In the genomic region with DNA sequence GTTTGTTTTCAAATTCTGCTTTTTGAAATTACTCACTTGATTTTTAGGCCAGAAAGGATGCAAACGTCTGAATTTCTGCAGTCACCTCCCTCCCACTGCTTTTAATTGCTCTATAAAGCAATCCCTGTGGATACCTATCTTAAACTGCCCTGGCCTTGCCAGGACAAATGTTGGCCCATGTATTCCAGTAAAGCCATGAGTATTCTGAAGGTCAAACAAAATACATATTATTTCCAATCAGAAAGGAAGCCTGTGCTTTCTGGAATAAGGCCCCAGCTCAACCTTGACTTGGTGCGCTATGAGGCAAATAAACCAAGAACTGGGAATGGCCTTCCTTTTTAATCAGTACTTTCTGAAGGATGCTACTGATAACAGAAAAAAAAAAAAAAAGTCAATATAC, we compare ENCODE assay signal across 20 cellular contexts.
DNase-seq lines count a peak whose midpoint lies in the region; ATAC-seq and TF ChIP-seq lines count a peak whose summit lies in the region.
"Had no signal": no experiment of that assay in that cellular context is flagged by ENCODE, and none has a peak within 500 bp of the region (broad histone marks: within the 10 kb centered on the region; RNA-seq: fewer than 3 reads in every experiment).

No MANE protein-coding gene starts in this region.

- no peak overlapping the region for H3K4me2 ChIP-seq in mammary epithelial cell (ENCODE audit: insufficient read depth, low read depth, low read length)
- H3K4me2 ChIP-seq in parathyroid adenoma (ENCODE audit: low read length) = no peak overlapping the region
- no peak overlapping the region for H3K4me2 ChIP-seq in PC-9

- intact Hi-C loops in MCF 10A (cut with micrococcal nuclease) = no loop called here
- intact Hi-C loops in mammary epithelial cell (cut with micrococcal nuclease) = no loop called here
- intact Hi-C loops in left lung (cut with DNase I) = no loop called here
- intact Hi-C loops in upper lobe of right lung (cut with DNase I) = no loop called here
- intact Hi-C loops in PC-9 (cut with micrococcal nuclease; ENCODE audit: unreplicated experiment) = no loop called here

- H3K4me3 ChIP-seq in mammary epithelial cell (replicated peaks in 1 of 3; ENCODE audit: insufficient read depth in 1 of 3, low read depth in 2 of 3, low read length in 3 of 3) (no peak overlapping the region), left lung (no peak overlapping the region), parathyroid adenoma (ENCODE audit: low read depth, low read length) (peak overlapping the region; percentile 17), upper lobe of right lung (no peak overlapping the region), PC-9 (no peak overlapping the region)
- H3K4me3 ChIP-seq: psoas muscle, SJSA1 had no signal

- H3K79me2 ChIP-seq in mammary epithelial cell (ENCODE audit: insufficient read depth, low read length) (no peaks in the 10 kb centered on the region), parathyroid adenoma (peaks cover 2% of the 10 kb centered on the region), PC-9 (ENCODE audit: low read depth) (no peaks in the 10 kb centered on the region)

- H4K20me1 ChIP-seq in mammary epithelial cell (ENCODE audit: insufficient read depth, low read length) = no peaks in the 10 kb centered on the region
- no peaks in the 10 kb centered on the region for H4K20me1 ChIP-seq in PC-9 (ENCODE audit: insufficient read depth)

- H3F3A ChIP-seq in PC-9 (ENCODE audit: insufficient read depth, low read depth) = peaks cover 3% of the 10 kb centered on the region; the same call in 1 of the 2 replicates

- POLR2A ChIA-PET in MCF 10A (lab: Yijun Ruan, JAX) = interaction anchor here (0.6 to 5.3 kb wide), 21 partner anchors 7 to 464 kb away, joined by 3 to 68 read pairs (median 4); no protein-coding TSS in a partner anchor
- POLR2A ChIA-PET in PC-9 (lab: Charles Lee; ENCODE audit: unreplicated experiment) = interaction anchor here (0.7 kb wide), 1 partner anchor 513 kb away, joined by 17 read pairs; no protein-coding TSS in a partner anchor

- H2AFZ ChIP-seq in mammary epithelial cell (ENCODE audit: low read depth, low read length) (no peak overlapping the region), parathyroid adenoma (peak overlapping the region; percentile 22), PC-9 (no peak overlapping the region)

- H3K36me3 ChIP-seq in mammary epithelial cell (ENCODE audit: insufficient read depth, low read length) (no peaks in the 10 kb centered on the region), left lung (no peaks in the 10 kb centered on the region), parathyroid adenoma (ENCODE audit: control insufficient read depth, insufficient read depth, low read length) (no peaks in the 10 kb centered on the region), upper lobe of right lung (no peaks in the 10 kb centered on the region), PC-9 (ENCODE audit: low read depth) (no peaks in the 10 kb centered on the region)
- H3K36me3 ChIP-seq: SJSA1 had no signal

- no peaks in the 10 kb centered on the region for H3K9me3 ChIP-seq in mammary epithelial cell (replicated peaks; ENCODE audit: insufficient read depth, low read length)
- H3K9me3 ChIP-seq in left lung = no peaks in the 10 kb centered on the region
- H3K9me3 ChIP-seq in parathyroid adenoma (ENCODE audit: control insufficient read depth, low read length) = no peaks in the 10 kb centered on the region
- no peaks in the 10 kb centered on the region for H3K9me3 ChIP-seq in upper lobe of right lung
- no peaks in the 10 kb centered on the region for H3K9me3 ChIP-seq in PC-9 (ENCODE audit: insufficient read depth, low read depth)
- H3K9me3 ChIP-seq: psoas muscle, SJSA1 had no signal

- in situ Hi-C loops in mammary epithelial cell (cut with MboI; ENCODE audit: low sequenced_read_pairs in 2 of 2) = no loop called here

- TF ChIP-seq CTCF in MCF 10A (IDR thresholded peaks at IDR 0.05; ENCODE audit: unreplicated experiment) (no peak), mammary epithelial cell (conservative IDR thresholded peaks at IDR 0.05 in 1 of 2, IDR thresholded peaks at IDR 0.05 in 1 of 2; ENCODE audit: extremely low read depth in 1 of 2, insufficient read depth in 1 of 2, low read depth in 1 of 2, low read length in 2 of 2) (no peak), left lung (IDR thresholded peaks at IDR 0.05) (no peak), parathyroid adenoma (IDR thresholded peaks at IDR 0.05) (no peak), upper lobe of right lung (IDR thresholded peaks at IDR 0.05) (no peak), PC-9 (conservative IDR thresholded peaks at IDR 0.05) (no peak)

- H3K4me1 ChIP-seq in mammary epithelial cell (ENCODE audit: insufficient read depth, low read length) = no peaks in the 10 kb centered on the region
- H3K4me1 ChIP-seq in left lung = peaks cover 6 to 24% of the 10 kb centered on the region in 2 donors
- peaks cover 16% of the 10 kb centered on the region for H3K4me1 ChIP-seq in parathyroid adenoma
- H3K4me1 ChIP-seq in upper lobe of right lung = peaks cover 41% of the 10 kb centered on the region
- peaks cover 15% of the 10 kb centered on the region for H3K4me1 ChIP-seq in PC-9 (replicated peaks; ENCODE audit: insufficient read depth)

- H3K27ac ChIP-seq in mammary epithelial cell (ENCODE audit: insufficient read depth, low read depth, low read length) = no peak overlapping the region
- peak overlapping the region; percentile 23 to 42 for H3K27ac ChIP-seq in left lung
- peak overlapping the region; percentile 76 for H3K27ac ChIP-seq in parathyroid adenoma
- H3K27ac ChIP-seq in upper lobe of right lung = peak overlapping the region; percentile 53
- H3K27ac ChIP-seq in PC-9 = no peak overlapping the region
- H3K27ac ChIP-seq: SJSA1 had no signal

- CTCF ChIA-PET in MCF 10A (lab: Yijun Ruan, JAX) (interaction anchor here (0.7 to 1.2 kb wide), 7 partner anchors 10 to 1146 kb away, joined by 3 to 10 read pairs (median 6); no protein-coding TSS in a partner anchor), mammary epithelial cell (lab: Charles Lee; ENCODE audit: low non-redundant PET) (no interaction called here), PC-9 (lab: Charles Lee) (interaction anchor here (0.7 kb wide), 1 partner anchor 179 kb away, joined by 7 read pairs; no protein-coding TSS in a partner anchor)

- peaks cover 37% of the 10 kb centered on the region for H3K4me1 Mint-ChIP-seq in MCF 10A (ENCODE audit: insufficient read depth, unreplicated experiment)
- H3K4me1 Mint-ChIP-seq: activated B cell treated with CpG ODN at 0.5 μM for 24 hours had no signal

- ATAC-seq in left lung (no peak), upper lobe of right lung (no peak), GM18909 (IDR thresholded peaks at IDR 0.05; ENCODE audit: poor library complexity, unreplicated experiment) (no peak)
- ATAC-seq: activated CD8-positive, alpha-beta T cell treated with anti-CD3 and anti-CD28 coated beads, Interleukin-2, amount 10 ng/mL, durations not matched to agents 7 days and 5 days had no signal

- BruUV-seq in MCF 10A (replicated peaks; lab: Mats Ljungman, UMichigan) (no TSS peak), mammary epithelial cell (replicated peaks; lab: Mats Ljungman, UMichigan) (no TSS peak), PC-9 (replicated peaks; lab: Mats Ljungman, UMichigan) (no TSS peak)

- H3K9me3 Mint-ChIP-seq in MCF 10A (ENCODE audit: unreplicated experiment) = no peaks in the 10 kb centered on the region
- H3K9me3 Mint-ChIP-seq: activated B cell treated with CpG ODN at 0.5 μM for 24 hours; activated naive CD4-positive, alpha-beta T cell treated with anti-CD3 and anti-CD28 coated beads, Interleukin-2, amount 10 ng/mL, durations not matched to agents 7 days and 5 days; activated T-cell treated with anti-CD3 and anti-CD28 coated beads, Interleukin-2, amount 50 U/mL, for 24 hours had no signal

- no peaks in the 10 kb centered on the region for H3K9me2 ChIP-seq in PC-9 (ENCODE audit: insufficient read depth)

- 100% methylated on average over 2 of the region's 2 CpGs for WGBS in mammary epithelial cell (ENCODE audit: low coverage, missing lambda C conversion rate)

- no peaks in the 10 kb centered on the region for H3K27me3 Mint-ChIP-seq in MCF 10A (ENCODE audit: insufficient read depth, unreplicated experiment)
- H3K27me3 Mint-ChIP-seq: activated naive CD4-positive, alpha-beta T cell treated with anti-CD3 and anti-CD28 coated beads, Interleukin-2, amount 10 ng/mL, durations not matched to agents 7 days and 5 days; activated T-cell treated with anti-CD3 and anti-CD28 coated beads, Interleukin-2, amount 50 U/mL, for 24 hours had no signal

- H3K36me3 Mint-ChIP-seq in MCF 10A (ENCODE audit: insufficient read depth, unreplicated experiment) = no peaks in the 10 kb centered on the region
- H3K36me3 Mint-ChIP-seq: activated naive CD4-positive, alpha-beta T cell treated with anti-CD3 and anti-CD28 coated beads, Interleukin-2, amount 10 ng/mL, durations not matched to agents 7 days and 5 days had no signal

- peak overlapping the region; percentile 85 for H3K27ac Mint-ChIP-seq in MCF 10A (ENCODE audit: low read depth, unreplicated experiment)
- H3K27ac Mint-ChIP-seq: activated B cell treated with CpG ODN at 0.5 μM for 24 hours; activated CD8-positive, alpha-beta T cell treated with anti-CD3 and anti-CD28 coated beads, Interleukin-2, amount 10 ng/mL, durations not matched to agents 7 days and 5 days; activated naive CD4-positive, alpha-beta T cell treated with anti-CD3 and anti-CD28 coated beads, Interleukin-2, amount 10 ng/mL, durations not matched to agents 7 days and 5 days; activated T-cell treated with anti-CD3 and anti-CD28 coated beads, Interleukin-2, amount 50 U/mL, for 24 hours had no signal

- H3K27me3 ChIP-seq in mammary epithelial cell (ENCODE audit: insufficient read depth, low read length) = peaks cover 9% of the 10 kb centered on the region
- H3K27me3 ChIP-seq in left lung = no peaks in the 10 kb centered on the region
- no peaks in the 10 kb centered on the region for H3K27me3 ChIP-seq in parathyroid adenoma (ENCODE audit: control insufficient read depth, insufficient read depth, low read length)
- no peaks in the 10 kb centered on the region for H3K27me3 ChIP-seq in upper lobe of right lung
- H3K27me3 ChIP-seq in PC-9 (ENCODE audit: insufficient read depth, low read depth) = no peaks in the 10 kb centered on the region
- H3K27me3 ChIP-seq: SJSA1 had no signal

- H3K9ac ChIP-seq in mammary epithelial cell (ENCODE audit: insufficient read depth, low read length) (no peak overlapping the region), parathyroid adenoma (no peak overlapping the region)

- H3K4me3 Mint-ChIP-seq in MCF 10A (ENCODE audit: unreplicated experiment) = no peak overlapping the region
- H3K4me3 Mint-ChIP-seq: activated B cell treated with CpG ODN at 0.5 μM for 24 hours; activated CD8-positive, alpha-beta T cell treated with anti-CD3 and anti-CD28 coated beads, Interleukin-2, amount 10 ng/mL, durations not matched to agents 7 days and 5 days; activated naive CD4-positive, alpha-beta T cell treated with anti-CD3 and anti-CD28 coated beads, Interleukin-2, amount 10 ng/mL, durations not matched to agents 7 days and 5 days; activated T-cell treated with anti-CD3 and anti-CD28 coated beads, Interleukin-2, amount 50 U/mL, for 24 hours had no signal

- dilution Hi-C loops in mammary epithelial cell (cut with HindIII; ENCODE audit: low sequenced_read_pairs) = no loop called here

- DNase-seq in MCF 10A (ENCODE audit: unreplicated experiment) = no peak
- DNase-seq in mammary epithelial cell = no peak
- DNase-seq in left lung = no peak
- DNase-seq in upper lobe of right lung = no peak
- no peak for DNase-seq in AG20443 (ENCODE audit: low spot score)
- DNase-seq in PC-9 = no peak
- DNase-seq: 8988T; activated B cell treated with CpG ODN at 0.5 μM for 24 hours; activated CD8-positive, alpha-beta T cell treated with anti-CD3 and anti-CD28 coated beads, Interleukin-2, amount 10 ng/mL, durations not matched to agents 7 days and 5 days; activated naive CD4-positive, alpha-beta T cell treated with anti-CD3 and anti-CD28 coated beads, Interleukin-2, amount 10 ng/mL, durations not matched to agents 7 days and 5 days; activated T-cell treated with anti-CD3 and anti-CD28 coated beads, Interleukin-2, amount 50 U/mL, for 24 hours; effector memory CD4-positive, alpha-beta T cell; EL; H7; NCI-H748 treated with DMSO at 0.1 percent for 48 hours; psoas muscle; T-helper 2 cell had no signal

Comparison
In these comparisons a context has a peak if more than half of its experiments do, and no peak if none do; other contexts are left out.
1. H3K27ac ChIP-seq: peak in left lung (2 of 2), parathyroid adenoma (single experiment) and upper lobe of right lung (single experiment); none in mammary epithelial cell (single experiment) and PC-9 (single experiment).